Comparison of ENCODE assay signal across 8 cellular contexts in genomic region chr15:69160141-69160975, GRCh38. TPM values are rescaled to one million over a fixed set of nuclear protein-coding genes. Genes with fewer than 3 reads are reported as not detected.
DNase-seq lines count a peak whose midpoint lies in the region; TF ChIP-seq lines count a peak whose summit lies in the region.

TSS of gene GLCE (plus strand) at chr15:69160635. CDS start at chr15:69255807, 95,172 bp downstream.

- peak; percentile 100 for DNase-seq in HAP-1 (ENCODE audit: low spot score in 2 of 2)
- DNase-seq in MM.1S, result peak; percentile 98
- peak; percentile 96 for DNase-seq in SHP77 treated with DMSO at 0.1 percent for 48 hours (lab: John Stamatoyannopoulos, UW)
- peak; percentile 86 for DNase-seq in activated gamma-delta T cell treated with Interleukin-2 at 50 U/mL for 16 hours
- peak; percentile 95 for DNase-seq in fibroblast of villous mesenchyme (ENCODE audit: low read depth)
- DNase-seq in nephron progenitor cell, result peak; percentile 98

- H3K9me3 Mint-ChIP-seq in nephron progenitor cell, result no peaks in the 10 kb centered on the region
- H3K9me3 Mint-ChIP-seq in stimulated activated naive CD8-positive, alpha-beta T cell treated with anti-CD3 and anti-CD28 coated beads, Interleukin-15, Interleukin-2, amounts not matched to agents 100 ng/mL and 50 ng/mL, for 24 hours, result no peaks in the 10 kb centered on the region

- peak within 1 kb of the TSS; percentile 80 for H3K9ac ChIP-seq in ES-I3 (ENCODE audit: low read depth, low read length)
- H3K9ac ChIP-seq in MM.1S (ENCODE audit: low read length), result peak within 1 kb of the TSS; percentile 86

- H3K4me3 ChIP-seq in HAP-1 (peak within 1 kb of the TSS; percentile 88), MM.1S (ENCODE audit: low read length) (peak within 1 kb of the TSS; percentile 93), fibroblast of villous mesenchyme (ENCODE audit: low read depth, low read length) (peak within 1 kb of the TSS; percentile 91)

- peak within 1 kb of the TSS; percentile 68 for H3K27ac ChIP-seq in MM.1S (ENCODE audit: low read length)

- H3K36me3 Mint-ChIP-seq in nephron progenitor cell (ENCODE audit: low read depth), result no peaks in the 10 kb centered on the region
- H3K36me3 Mint-ChIP-seq in stimulated activated naive CD8-positive, alpha-beta T cell treated with anti-CD3 and anti-CD28 coated beads, Interleukin-15, Interleukin-2, amounts not matched to agents 100 ng/mL and 50 ng/mL, for 24 hours (ENCODE audit: low read depth), result no peaks in the 10 kb centered on the region

- H2AFZ ChIP-seq in MM.1S (ENCODE audit: low read length), result peak within 1 kb of the TSS; percentile 98

- H3K27me3 Mint-ChIP-seq in nephron progenitor cell (ENCODE audit: low read depth, poor library complexity), result peaks cover 22% of the 10 kb centered on the region
- no peaks in the 10 kb centered on the region for H3K27me3 Mint-ChIP-seq in stimulated activated naive CD8-positive, alpha-beta T cell treated with anti-CD3 and anti-CD28 coated beads, Interleukin-15, Interleukin-2, amounts not matched to agents 100 ng/mL and 50 ng/mL, for 24 hours

- H3K36me3 ChIP-seq in ES-I3 (ENCODE audit: insufficient read depth, low read length), result no peaks in the 10 kb centered on the region
- peaks cover 2% of the 10 kb centered on the region; the same call in 1 of the 2 replicates for H3K36me3 ChIP-seq in HAP-1 (replicated peaks)
- no peaks in the 10 kb centered on the region for H3K36me3 ChIP-seq in MM.1S (replicated peaks; ENCODE audit: insufficient read depth, low read length)

- no peaks in the 10 kb centered on the region for H3K9me2 ChIP-seq in MM.1S (replicated peaks; ENCODE audit: insufficient read depth, low read length)

- peaks cover 47% of the 10 kb centered on the region for H3K4me1 Mint-ChIP-seq in nephron progenitor cell
- H3K4me1 Mint-ChIP-seq in stimulated activated naive CD8-positive, alpha-beta T cell treated with anti-CD3 and anti-CD28 coated beads, Interleukin-15, Interleukin-2, amounts not matched to agents 100 ng/mL and 50 ng/mL, for 24 hours (ENCODE audit: low read depth), result peaks cover 6% of the 10 kb centered on the region

- in situ Hi-C loops in HAP-1 (cut with MboI; ENCODE audit: low sequenced_read_pairs), result no loop called here

- peak within 1 kb of the TSS; percentile 78 for H3K27ac Mint-ChIP-seq in nephron progenitor cell
- H3K27ac Mint-ChIP-seq in stimulated activated naive CD8-positive, alpha-beta T cell treated with anti-CD3 and anti-CD28 coated beads, Interleukin-15, Interleukin-2, amounts not matched to agents 100 ng/mL and 50 ng/mL, for 24 hours, result peak within 1 kb of the TSS; percentile 81

- no peaks in the 10 kb centered on the region for H3F3A ChIP-seq in MM.1S (ENCODE audit: insufficient read depth, low read length)

- H3K4me2 ChIP-seq in MM.1S (ENCODE audit: low read depth, low read length), result peak within 1 kb of the TSS; percentile 76

- 0 out of 2 replicates have a peak, but pooled peaks cover 9% of the 10 kb centered on the region for H3K4me1 ChIP-seq in ES-I3 (ENCODE audit: insufficient read depth, low read length)
- peaks cover 10% of the 10 kb centered on the region for H3K4me1 ChIP-seq in HAP-1
- H3K4me1 ChIP-seq in MM.1S (ENCODE audit: low read length), result peaks cover 3% of the 10 kb centered on the region; the same call in 1 of the 2 replicates

- H3K27me3 ChIP-seq in HAP-1 (ENCODE audit: low read depth), result no peaks in the 10 kb centered on the region
- no peaks in the 10 kb centered on the region for H3K27me3 ChIP-seq in MM.1S (replicated peaks; ENCODE audit: insufficient read depth, low read length)

- H4K20me1 ChIP-seq in MM.1S (ENCODE audit: insufficient read depth, low read length), result no peaks in the 10 kb centered on the region

- H3K4me3 Mint-ChIP-seq in nephron progenitor cell, result peak within 1 kb of the TSS; percentile 97
- peak within 1 kb of the TSS; percentile 92 for H3K4me3 Mint-ChIP-seq in stimulated activated naive CD8-positive, alpha-beta T cell treated with anti-CD3 and anti-CD28 coated beads, Interleukin-15, Interleukin-2, amounts not matched to agents 100 ng/mL and 50 ng/mL, for 24 hours

- no peak for TF ChIP-seq CTCF in MM.1S (IDR thresholded peaks at IDR 0.05; ENCODE audit: low read length)
- no peak for TF ChIP-seq CTCF in fibroblast of villous mesenchyme (IDR thresholded peaks at IDR 0.05; ENCODE audit: insufficient read depth, low read depth, low read length)
- no peak for TF ChIP-seq CTCF in nephron progenitor cell (IDR thresholded peaks at IDR 0.05)

- H3K79me2 ChIP-seq in MM.1S (ENCODE audit: low read length), result no peaks in the 10 kb centered on the region

- H3K9me3 ChIP-seq in ES-I3 (ENCODE audit: control insufficient read depth, insufficient read depth, low read length) (no peaks in the 10 kb centered on the region), HAP-1 (no peaks in the 10 kb centered on the region), MM.1S (replicated peaks; ENCODE audit: insufficient read depth, low read length) (no peaks in the 10 kb centered on the region)

RNA-seq across cellular contexts. Expression of gene GLCE, which starts in this region (rescaled TPM):
- total RNA-seq in fibroblast of villous mesenchyme, result 17.7 and 21.6 TPM in 2 replicates

Comparison
In these comparisons a context has a peak if more than half of its experiments do, and no peak if none do; other contexts are left out.
1. Peak in every context shown above with its lines: DNase-seq, H3K4me3 ChIP-seq and H3K27ac ChIP-seq.